Comparison of ENCODE assay signal across 1 cellular context in genomic region chr9:114174876-114175771, GRCh38.
TF ChIP-seq lines count a peak whose summit lies in the region.

No MANE protein-coding gene starts in this region.

TF ChIP-seq in HepG2, 621 proteins besides CTCF, POLR2A, EP300 and RAD21 (continued from another document and continues in another):
- TF ChIP-seq ZGPAT (CRISPR knock-in tag; IDR thresholded peaks at IDR 0.05): peak; percentile 79
- no peak for TF ChIP-seq GRHL1 (CRISPR knock-in tag; conservative IDR thresholded peaks at IDR 0.05)
- TF ChIP-seq MTA3 (CRISPR knock-in tag; IDR thresholded peaks at IDR 0.05): no peak
- TF ChIP-seq HNF1A (IDR thresholded peaks at IDR 0.05; ENCODE audit: low read depth): 0 out of 2 replicates have a peak, but pooled peaks have one; percentile 38
- TF ChIP-seq HNF1A (CRISPR knock-in tag; IDR thresholded peaks at IDR 0.05; ENCODE audit: borderline replicate concordance): peak; percentile 15; the same call in 1 of the 2 replicates
- no peak for TF ChIP-seq ETV5 (CRISPR knock-in tag; IDR thresholded peaks at IDR 0.05; ENCODE audit: borderline replicate concordance)
- TF ChIP-seq MLLT10 (CRISPR knock-in tag; IDR thresholded peaks at IDR 0.05): no peak
- TF ChIP-seq ZNF501 (CRISPR knock-in tag; IDR thresholded peaks at IDR 0.05): no peak; the same call in none of the 2 replicates
- peak; percentile 80 for TF ChIP-seq GATAD2A (CRISPR knock-in tag; IDR thresholded peaks at IDR 0.05)
- TF ChIP-seq HMGXB3 (CRISPR knock-in tag; IDR thresholded peaks at IDR 0.05; ENCODE audit: borderline replicate concordance): peak; percentile 97
- TF ChIP-seq ZNF550 (CRISPR knock-in tag; IDR thresholded peaks at IDR 0.05; ENCODE audit: borderline replicate concordance): no peak
- peak; percentile 63; the same call in 1 of the 2 replicates for TF ChIP-seq ARID4A (CRISPR knock-in tag; IDR thresholded peaks at IDR 0.05; ENCODE audit: borderline replicate concordance)
- TF ChIP-seq TFDP1 (CRISPR knock-in tag; IDR thresholded peaks at IDR 0.05; ENCODE audit: borderline replicate concordance): peak; percentile 61; the same call in 1 of the 2 replicates
- TF ChIP-seq ZNF687 (CRISPR knock-in tag; IDR thresholded peaks at IDR 0.05): peak; percentile 99
- no peak for TF ChIP-seq RFX5 (IDR thresholded peaks at IDR 0.05; ENCODE audit: low read depth, low read length)
- TF ChIP-seq TCF7 (IDR thresholded peaks at IDR 0.05; ENCODE audit: low read depth): peak; percentile 74
- TF ChIP-seq FOSL1 (CRISPR knock-in tag; IDR thresholded peaks at IDR 0.05; ENCODE audit: borderline replicate concordance): no peak
- no peak for TF ChIP-seq HNRNPUL1 (IDR thresholded peaks at IDR 0.05; ENCODE audit: low read depth, low read length)
- no peak for TF ChIP-seq ZFYVE20 (CRISPR knock-in tag; IDR thresholded peaks at IDR 0.05; ENCODE audit: borderline replicate concordance, low read depth)
- no peak for TF ChIP-seq STAT5B (CRISPR knock-in tag; IDR thresholded peaks at IDR 0.05)
- TF ChIP-seq TEAD2 (CRISPR knock-in tag; IDR thresholded peaks at IDR 0.05): no peak
- peak; percentile 81 for TF ChIP-seq BCL6 (CRISPR knock-in tag; IDR thresholded peaks at IDR 0.05)
- no peak for TF ChIP-seq ZNF562 (CRISPR knock-in tag; IDR thresholded peaks at IDR 0.05; ENCODE audit: borderline replicate concordance)
- no peak; the same call in 1 of the 2 replicates for TF ChIP-seq ZNF782 (CRISPR knock-in tag; IDR thresholded peaks at IDR 0.05; ENCODE audit: borderline replicate concordance)
- no peak for TF ChIP-seq ZFAT (CRISPR knock-in tag; conservative IDR thresholded peaks at IDR 0.05)
- TF ChIP-seq ZNF567 (CRISPR knock-in tag; IDR thresholded peaks at IDR 0.05; ENCODE audit: borderline replicate concordance): 0 out of 2 replicates have a peak, but pooled peaks have one; percentile 57
- TF ChIP-seq NR2F2 (IDR thresholded peaks at IDR 0.05; ENCODE audit: borderline replicate concordance, low read depth): peak; percentile 45; the same call in 1 of the 2 replicates
- TF ChIP-seq ZBTB34 (CRISPR knock-in tag; IDR thresholded peaks at IDR 0.05): peak; percentile 59; the same call in 1 of the 2 replicates
- TF ChIP-seq ZNF138 (CRISPR knock-in tag; IDR thresholded peaks at IDR 0.05; ENCODE audit: low read depth): no peak
- peak; percentile 83 for TF ChIP-seq SMYD3 (CRISPR knock-in tag; IDR thresholded peaks at IDR 0.05)
